Comparison of ENCODE assay signal across 26 cellular contexts in genomic region chr1:232594768-232595698, GRCh38. TPM values are rescaled to one million over a fixed set of nuclear protein-coding genes. Genes with fewer than 3 reads are reported as not detected.
A peak's percentile ranks its signal among the peaks of the same experiment; 100 is the strongest.
DNase-seq lines count a peak whose midpoint lies in the region; ATAC-seq and TF ChIP-seq lines count a peak whose summit lies in the region.
"Had no signal": no experiment of that assay in that cellular context is flagged by ENCODE, and none has a peak within 500 bp of the region (broad histone marks: within the 10 kb centered on the region; RNA-seq: fewer than 3 reads in every experiment).

No MANE protein-coding gene starts in this region.

- no peak overlapping the region for H3K4me3 Mint-ChIP-seq in activated T-helper 17 cell treated with anti-CD3 and anti-CD28 coated beads, Interleukin-2, amount 50 U/mL, for 72 hours
- H3K4me3 Mint-ChIP-seq: activated naive CD8-positive, alpha-beta T cell treated with anti-CD3 and anti-CD28 coated beads, Interleukin-2, amount 10 ng/mL, durations not matched to agents 7 days and 5 days; CD14-positive monocyte; GM23338; HFFc6; natural killer cell; stimulated activated naive B cell treated with anti-CD40 and anti-IgM and Interleukin-4, amounts not matched to agents 10 μg/mL and 1 μg/mL and 100 μg/mL, for 72 hours had no signal

- no peaks in the 10 kb centered on the region for H3K27me3 Mint-ChIP-seq in activated T-helper 17 cell treated with anti-CD3 and anti-CD28 coated beads, Interleukin-2, amount 50 U/mL, for 72 hours
- H3K27me3 Mint-ChIP-seq: activated naive CD8-positive, alpha-beta T cell treated with anti-CD3 and anti-CD28 coated beads, Interleukin-2, amount 10 ng/mL, durations not matched to agents 7 days and 5 days; stimulated activated naive B cell treated with anti-CD40 and anti-IgM and Interleukin-4, amounts not matched to agents 10 μg/mL and 1 μg/mL and 100 μg/mL, for 72 hours had no signal

- peaks cover 23% of the 10 kb centered on the region for H4K20me1 ChIP-seq in smooth muscle cell (ENCODE audit: low read depth)

- peak overlapping the region; percentile 30 to 75 for H3K18ac ChIP-seq in mesenchymal stem cell (ENCODE audit: low read depth in 1 of 2, low read length in 2 of 2)

- H3K4me3 ChIP-seq in cardiac muscle cell (no peak overlapping the region), mesenchymal stem cell (ENCODE audit: insufficient read depth in 1 of 2, low read depth in 1 of 2, low read length in 2 of 2) (no peak overlapping the region), smooth muscle cell (no peak overlapping the region), testis (no peak overlapping the region)
- H3K4me3 ChIP-seq: GM23338, left lung, right lobe of liver had no signal

- ATAC-seq in activated T-helper 17 cell treated with anti-CD3 and anti-CD28 coated beads, Interleukin-2, amount 50 U/mL, for 72 hours (replicated peaks): no peak
- ATAC-seq in HG02973 (IDR thresholded peaks at IDR 0.05; ENCODE audit: unreplicated experiment) (no peak), HG02763 (IDR thresholded peaks at IDR 0.05; ENCODE audit: unreplicated experiment) (no peak)
- ATAC-seq: left lung; natural killer cell; PC-3; right lobe of liver; stimulated activated naive B cell treated with anti-CD40 and anti-IgM and Interleukin-4, amounts not matched to agents 10 μg/mL and 1 μg/mL and 100 μg/mL, for 72 hours had no signal

- H3K14ac ChIP-seq in mesenchymal stem cell (ENCODE audit: low read length in 2 of 2): no peak overlapping the region

- no peak for TF ChIP-seq POLR2A in testis (IDR thresholded peaks at IDR 0.05)

- DNase-seq in cardiac muscle cell (ENCODE audit: low read depth in 1 of 2, low spot score in 1 of 2): peak in 1 of 2 donors; percentile 70
- no peak for DNase-seq in mesenchymal stem cell
- no peak for DNase-seq in smooth muscle cell (lab: John Stamatoyannopoulos, UW; ENCODE audit: unreplicated experiment)
- DNase-seq in testis: no peak
- DNase-seq: activated CD4-positive, alpha-beta T cell treated with anti-CD3 and anti-CD28 coated beads for 4 hours; activated effector memory CD4-positive, alpha-beta T cell treated with anti-CD3 and anti-CD28 coated beads, Interleukin-2, amount 50 U/mL, for 16 hours; activated naive CD8-positive, alpha-beta T cell treated with anti-CD3 and anti-CD28 coated beads, Interleukin-2, amount 10 ng/mL, durations not matched to agents 7 days and 5 days; activated T-cell treated with anti-CD3 and anti-CD28 coated beads for 4 hours; foreskin fibroblast; HFFc6; left lung; natural killer cell; NCI-H1048; NCI-H187; NCI-H524 treated with DMSO at 0.1 percent for 48 hours; PC-3; right lobe of liver; SHP77; stimulated activated CD4-positive, alpha-beta T cell treated with anti-CD3 and anti-CD28 coated beads, Interleukin-4, amount 100 ng/mL, for 24 hours; stimulated activated naive B cell treated with anti-CD40 and anti-IgM and Interleukin-4, amounts not matched to agents 10 μg/mL and 1 μg/mL and 100 μg/mL, for 72 hours had no signal

- H4K8ac ChIP-seq in mesenchymal stem cell (ENCODE audit: low read length): peak overlapping the region; percentile 27

- H3F3A ChIP-seq in smooth muscle cell (ENCODE audit: low read depth): peaks cover 4% of the 10 kb centered on the region

- no peaks in the 10 kb centered on the region for H3K27me3 ChIP-seq in cardiac muscle cell
- H3K27me3 ChIP-seq in mesenchymal stem cell (ENCODE audit: control insufficient read depth in 1 of 2, insufficient read depth in 1 of 2, low read length in 2 of 2): no peaks in the 10 kb centered on the region
- no peaks in the 10 kb centered on the region for H3K27me3 ChIP-seq in smooth muscle cell (ENCODE audit: low read depth)
- H3K27me3 ChIP-seq in testis: no peaks in the 10 kb centered on the region
- H3K27me3 ChIP-seq: left lung, right lobe of liver had no signal

- no peaks in the 10 kb centered on the region for H3K36me3 ChIP-seq in cardiac muscle cell
- peaks cover 0 to 14% of the 10 kb centered on the region in 2 experiments for H3K36me3 ChIP-seq in mesenchymal stem cell (ENCODE audit: control insufficient read depth in 1 of 2, insufficient read depth in 2 of 2, low read depth in 1 of 2, low read length in 2 of 2)
- no peaks in the 10 kb centered on the region for H3K36me3 ChIP-seq in smooth muscle cell (ENCODE audit: low read depth)
- no peaks in the 10 kb centered on the region for H3K36me3 ChIP-seq in testis (ENCODE audit: low read depth, missing control alignments)
- H3K36me3 ChIP-seq: left lung, right lobe of liver had no signal

- WGBS in mesenchymal stem cell: 72% methylated on average over 8 of the region's 12 CpGs
- 70% methylated on average over 12 of the region's 12 CpGs for WGBS in smooth muscle cell (ENCODE audit: low lambda C conversion rate)
- WGBS in testis, 2 donors: 85 to 88% methylated on average over 12 of the region's 12 CpGs

- H2BK15ac ChIP-seq in mesenchymal stem cell (ENCODE audit: low read depth, poor library complexity, severe bottlenecking): peak overlapping the region; percentile 12

- H2AFZ ChIP-seq in mesenchymal stem cell (ENCODE audit: low read depth, low read length): no peak overlapping the region
- H2AFZ ChIP-seq in smooth muscle cell (ENCODE audit: low read depth): no peak overlapping the region
- H2AFZ ChIP-seq: GM23338, parathyroid adenoma had no signal

- H4K91ac ChIP-seq in mesenchymal stem cell (ENCODE audit: low read length): peak overlapping the region; percentile 54

- H3K27ac Mint-ChIP-seq in activated T-helper 17 cell treated with anti-CD3 and anti-CD28 coated beads, Interleukin-2, amount 50 U/mL, for 72 hours: peak overlapping the region; percentile 85
- H3K27ac Mint-ChIP-seq: activated naive CD8-positive, alpha-beta T cell treated with anti-CD3 and anti-CD28 coated beads, Interleukin-2, amount 10 ng/mL, durations not matched to agents 7 days and 5 days; CD14-positive monocyte; HFFc6; natural killer cell; stimulated activated naive B cell treated with anti-CD40 and anti-IgM and Interleukin-4, amounts not matched to agents 10 μg/mL and 1 μg/mL and 100 μg/mL, for 72 hours had no signal

- H3K79me1 ChIP-seq in mesenchymal stem cell (replicated peaks; ENCODE audit: low read length, poor library complexity, severe bottlenecking): peaks cover 50% of the 10 kb centered on the region

- H3K79me2 ChIP-seq in smooth muscle cell (ENCODE audit: low read depth): peaks cover 96% of the 10 kb centered on the region
- H3K79me2 ChIP-seq: parathyroid adenoma had no signal

- TF ChIP-seq CTCF in cardiac muscle cell (IDR thresholded peaks at IDR 0.05; ENCODE audit: low read depth, low read length) (no peak), smooth muscle cell (IDR thresholded peaks at IDR 0.05; ENCODE audit: borderline replicate concordance, insufficient read depth, poor library complexity, severe bottlenecking) (no peak), testis (IDR thresholded peaks at IDR 0.05) (no peak)

- H3K9me3 Mint-ChIP-seq in activated T-helper 17 cell treated with anti-CD3 and anti-CD28 coated beads, Interleukin-2, amount 50 U/mL, for 72 hours: no peaks in the 10 kb centered on the region
- H3K9me3 Mint-ChIP-seq: activated naive CD8-positive, alpha-beta T cell treated with anti-CD3 and anti-CD28 coated beads, Interleukin-2, amount 10 ng/mL, durations not matched to agents 7 days and 5 days; CD14-positive monocyte; GM23338; natural killer cell had no signal

- no peak overlapping the region for H3K4me2 ChIP-seq in mesenchymal stem cell (ENCODE audit: low read length, poor library complexity, severe bottlenecking)
- H3K4me2 ChIP-seq in smooth muscle cell: peak overlapping the region; percentile 75
- H3K4me2 ChIP-seq: GM23338 had no signal

- no peak overlapping the region for H2BK120ac ChIP-seq in mesenchymal stem cell (ENCODE audit: low read depth, low read length)

- no peak overlapping the region for H2BK5ac ChIP-seq in mesenchymal stem cell (ENCODE audit: low read depth, low read length, poor library complexity, severe bottlenecking)

- no peak overlapping the region for H3K9ac ChIP-seq in mesenchymal stem cell (ENCODE audit: low read length)
- H3K9ac ChIP-seq in smooth muscle cell (ENCODE audit: low read depth): peak overlapping the region; percentile 70
- H3K9ac ChIP-seq: parathyroid adenoma had no signal

- peaks cover 16% of the 10 kb centered on the region for H3K4me1 Mint-ChIP-seq in activated T-helper 17 cell treated with anti-CD3 and anti-CD28 coated beads, Interleukin-2, amount 50 U/mL, for 72 hours

- peak overlapping the region in 1 of 2 experiments; percentile 23 for H3K23ac ChIP-seq in mesenchymal stem cell (ENCODE audit: low read length in 2 of 2)

- H2AK5ac ChIP-seq in mesenchymal stem cell (ENCODE audit: low read length, severe bottlenecking): no peak overlapping the region

- H3K4me1 ChIP-seq in cardiac muscle cell (ENCODE audit: low read depth) (peaks cover 58% of the 10 kb centered on the region), mesenchymal stem cell (ENCODE audit: control insufficient read depth, insufficient read depth, low read depth, low read length) (peaks cover 29% of the 10 kb centered on the region), smooth muscle cell (ENCODE audit: low read depth) (peaks cover 42% of the 10 kb centered on the region), testis (no peaks in the 10 kb centered on the region)
- H3K4me1 ChIP-seq: parathyroid adenoma had no signal

- intact Hi-C loops in testis (cut with DNase I; ENCODE audit: low total_unique reads): no loop called here

- peak overlapping the region; percentile 32 to 84 for H3K4ac ChIP-seq in mesenchymal stem cell (ENCODE audit: low read depth in 1 of 2, low read length in 2 of 2)

- H3K36me3 Mint-ChIP-seq in activated T-helper 17 cell treated with anti-CD3 and anti-CD28 coated beads, Interleukin-2, amount 50 U/mL, for 72 hours (ENCODE audit: low read depth): peaks cover 5% of the 10 kb centered on the region
- H3K36me3 Mint-ChIP-seq: activated naive CD8-positive, alpha-beta T cell treated with anti-CD3 and anti-CD28 coated beads, Interleukin-2, amount 10 ng/mL, durations not matched to agents 7 days and 5 days; CD14-positive monocyte; natural killer cell had no signal

- H3K27ac ChIP-seq in cardiac muscle cell (peak overlapping the region; percentile 80), mesenchymal stem cell (ENCODE audit: low read length, poor library complexity, severe bottlenecking) (no peak overlapping the region), smooth muscle cell (ENCODE audit: low read depth) (peak overlapping the region; percentile 90), testis (no peak overlapping the region)
- H3K27ac ChIP-seq: left lung, parathyroid adenoma, right lobe of liver had no signal

- H2BK12ac ChIP-seq in mesenchymal stem cell (ENCODE audit: low read length in 2 of 2): peak overlapping the region; percentile 72 to 94

- H3K9me3 ChIP-seq in cardiac muscle cell (ENCODE audit: low read depth) (no peaks in the 10 kb centered on the region), mesenchymal stem cell (ENCODE audit: control insufficient read depth, low read length) (no peaks in the 10 kb centered on the region), smooth muscle cell (replicated peaks; ENCODE audit: low read depth) (no peaks in the 10 kb centered on the region), testis (no peaks in the 10 kb centered on the region)
- H3K9me3 ChIP-seq: left lung, right lobe of liver had no signal

RNA-seq across cellular contexts. Expression of gene SIPA1L2, which starts 34.9 kb away (rescaled TPM):
- total RNA-seq in activated T-helper 17 cell treated with anti-CD3 and anti-CD28 coated beads, Interleukin-2, amount 50 U/mL, for 72 hours: 10 to 100 TPM in 1 of 2 donors, 1 to 10 TPM in 1; 2.9 to 19.1 TPM
- 107 and 143 TPM in 2 replicates for total RNA-seq in cardiac muscle cell
- polyA plus RNA-seq in cardiac muscle cell: 57.1 and 82.1 TPM in 2 replicates
- 10.2 TPM for polyA plus RNA-seq in mesenchymal stem cell (2013, experiment 1 of 2)
- 9.6 TPM for polyA plus RNA-seq in mesenchymal stem cell (2013, experiment 2 of 2)
- total RNA-seq in smooth muscle cell: 37.0 and 37.2 TPM in 2 replicates
- 14.9 and 18.9 TPM in 2 replicates for polyA plus RNA-seq in smooth muscle cell
- 10 to 100 TPM; 36.1 to 43.4 TPM for total RNA-seq in testis
- 19.5 TPM for polyA plus RNA-seq in testis (ENCODE audit: insufficient read depth, low read depth, low replicate concordance)

Comparison
In these comparisons a context has a peak if more than half of its experiments do, and no peak if none do; other contexts are left out.
1. H3K27ac ChIP-seq: peak in cardiac muscle cell (single experiment) and smooth muscle cell (single experiment); none in mesenchymal stem cell (single experiment) and testis (0 of 2).